Comparison of ENCODE assay signal across 1 cellular context in the genomic region with DNA sequence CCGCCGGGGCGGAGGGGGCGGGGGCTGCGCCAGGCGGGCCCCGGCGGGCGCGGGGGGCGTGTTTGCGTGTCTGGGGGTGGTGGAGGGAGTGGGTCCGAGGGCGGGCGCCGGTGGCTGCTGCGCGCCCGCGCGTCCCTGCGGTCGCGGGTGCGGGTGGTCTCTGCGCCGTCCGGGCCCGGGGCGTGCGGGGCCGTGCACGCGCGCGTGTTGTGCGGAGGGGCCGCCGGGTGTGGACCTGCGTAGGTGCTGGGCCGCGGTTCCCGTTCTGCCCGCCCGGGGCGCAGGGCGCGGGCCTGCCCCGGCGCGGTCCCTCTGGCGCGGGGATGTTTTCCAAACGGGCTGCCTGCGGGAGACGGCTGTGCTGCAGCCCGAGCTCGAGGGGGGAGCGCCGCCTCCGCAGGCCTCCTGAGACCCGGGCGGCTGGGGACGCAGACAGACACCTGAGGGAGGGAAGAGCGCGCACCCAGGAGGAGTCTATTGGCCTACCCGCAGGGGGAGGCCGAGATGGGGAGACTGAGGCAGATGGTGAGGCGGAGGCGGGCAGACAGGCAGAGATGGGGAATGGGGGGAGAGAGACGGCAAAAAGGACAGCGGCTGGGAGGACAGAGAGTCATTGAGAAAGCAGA.
TF ChIP-seq lines count a peak whose summit lies in the region.

No MANE protein-coding gene starts in this region.

TF ChIP-seq in HepG2, 621 proteins besides CTCF, POLR2A, EP300 and RAD21 (continued from another document):
- TF ChIP-seq, protein P1, sequence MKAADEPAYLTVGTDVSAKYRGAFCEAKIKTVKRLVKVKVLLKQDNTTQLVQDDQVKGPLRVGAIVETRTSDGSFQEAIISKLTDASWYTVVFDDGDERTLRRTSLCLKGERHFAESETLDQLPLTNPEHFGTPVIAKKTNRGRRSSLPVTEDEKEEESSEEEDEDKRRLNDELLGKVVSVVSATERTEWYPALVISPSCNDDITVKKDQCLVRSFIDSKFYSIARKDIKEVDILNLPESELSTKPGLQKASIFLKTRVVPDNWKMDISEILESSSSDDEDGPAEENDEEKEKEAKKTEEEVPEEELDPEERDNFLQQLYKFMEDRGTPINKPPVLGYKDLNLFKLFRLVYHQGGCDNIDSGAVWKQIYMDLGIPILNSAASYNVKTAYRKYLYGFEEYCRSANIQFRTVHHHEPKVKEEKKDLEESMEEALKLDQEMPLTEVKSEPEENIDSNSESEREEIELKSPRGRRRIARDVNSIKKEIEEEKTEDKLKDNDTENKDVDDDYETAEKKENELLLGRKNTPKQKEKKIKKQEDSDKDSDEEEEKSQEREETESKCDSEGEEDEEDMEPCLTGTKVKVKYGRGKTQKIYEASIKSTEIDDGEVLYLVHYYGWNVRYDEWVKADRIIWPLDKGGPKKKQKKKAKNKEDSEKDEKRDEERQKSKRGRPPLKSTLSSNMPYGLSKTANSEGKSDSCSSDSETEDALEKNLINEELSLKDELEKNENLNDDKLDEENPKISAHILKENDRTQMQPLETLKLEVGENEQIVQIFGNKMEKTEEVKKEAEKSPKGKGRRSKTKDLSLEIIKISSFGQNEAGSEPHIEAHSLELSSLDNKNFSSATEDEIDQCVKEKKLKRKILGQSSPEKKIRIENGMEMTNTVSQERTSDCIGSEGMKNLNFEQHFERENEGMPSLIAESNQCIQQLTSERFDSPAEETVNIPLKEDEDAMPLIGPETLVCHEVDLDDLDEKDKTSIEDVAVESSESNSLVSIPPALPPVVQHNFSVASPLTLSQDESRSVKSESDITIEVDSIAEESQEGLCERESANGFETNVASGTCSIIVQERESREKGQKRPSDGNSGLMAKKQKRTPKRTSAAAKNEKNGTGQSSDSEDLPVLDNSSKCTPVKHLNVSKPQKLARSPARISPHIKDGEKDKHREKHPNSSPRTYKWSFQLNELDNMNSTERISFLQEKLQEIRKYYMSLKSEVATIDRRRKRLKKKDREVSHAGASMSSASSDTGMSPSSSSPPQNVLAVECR (CRISPR knock-in tag; IDR thresholded peaks at IDR 0.05; ENCODE audit: borderline replicate concordance): 0 out of 2 replicates have a peak, but pooled peaks have one; percentile 18
- TF ChIP-seq ZSCAN31 (CRISPR knock-in tag; IDR thresholded peaks at IDR 0.05; ENCODE audit: low read depth) (0 out of 2 replicates have a peak, but pooled peaks have one; percentile 33), CBX2 (IDR thresholded peaks at IDR 0.05; ENCODE audit: low read depth, low read length) (no peak), CBX2 (CRISPR knock-in tag; IDR thresholded peaks at IDR 0.05; ENCODE audit: low read depth) (no peak), NKX3-1 (CRISPR knock-in tag; IDR thresholded peaks at IDR 0.05) (no peak), ISL2 (CRISPR knock-in tag; IDR thresholded peaks at IDR 0.05) (no peak), ZNF576 (CRISPR knock-in tag; IDR thresholded peaks at IDR 0.05) (no peak), ZNF180 (CRISPR knock-in tag; IDR thresholded peaks at IDR 0.05; ENCODE audit: borderline replicate concordance, low read depth) (no peak), ZNF816 (CRISPR knock-in tag; IDR thresholded peaks at IDR 0.05; ENCODE audit: borderline replicate concordance) (no peak), ZFP1 (CRISPR knock-in tag; IDR thresholded peaks at IDR 0.05) (no peak), MAX (IDR thresholded peaks at IDR 0.05) (peak; percentile 42; the same call in 1 of the 2 replicates), ADNP (CRISPR knock-in tag; IDR thresholded peaks at IDR 0.05) (no peak), MBD4 (IDR thresholded peaks at IDR 0.05; ENCODE audit: borderline replicate concordance, low read length) (no peak), SETDB1 (CRISPR knock-in tag; IDR thresholded peaks at IDR 0.05; ENCODE audit: borderline replicate concordance) (no peak), ZBTB39 (CRISPR knock-in tag; IDR thresholded peaks at IDR 0.05) (no peak), ZHX1 (CRISPR knock-in tag; IDR thresholded peaks at IDR 0.05; ENCODE audit: low read depth) (no peak), TCF7L2 (IDR thresholded peaks at IDR 0.05; ENCODE audit: low read depth, low read length) (no peak), MAZ (IDR thresholded peaks at IDR 0.05; ENCODE audit: borderline replicate concordance, low read depth, low read length) (no peak), MAZ (CRISPR knock-in tag; IDR thresholded peaks at IDR 0.05; ENCODE audit: low read depth) (peak; percentile 75; the same call in 1 of the 2 replicates), ZNF510 (CRISPR knock-in tag; IDR thresholded peaks at IDR 0.05; ENCODE audit: low read depth) (no peak), CHD2 (IDR thresholded peaks at IDR 0.05; ENCODE audit: low read depth, low read length) (no peak), ZNF674 (CRISPR knock-in tag; IDR thresholded peaks at IDR 0.05; ENCODE audit: low read depth) (0 out of 2 replicates have a peak, but pooled peaks have one; percentile 40), ZNF547 (CRISPR knock-in tag; IDR thresholded peaks at IDR 0.05) (no peak)
- TF ChIP-seq, protein P2, sequence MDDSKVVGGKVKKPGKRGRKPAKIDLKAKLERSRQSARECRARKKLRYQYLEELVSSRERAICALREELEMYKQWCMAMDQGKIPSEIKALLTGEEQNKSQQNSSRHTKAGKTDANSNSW (CRISPR knock-in tag; IDR thresholded peaks at IDR 0.05; ENCODE audit: borderline replicate concordance): no peak
- TF ChIP-seq, protein P3, sequence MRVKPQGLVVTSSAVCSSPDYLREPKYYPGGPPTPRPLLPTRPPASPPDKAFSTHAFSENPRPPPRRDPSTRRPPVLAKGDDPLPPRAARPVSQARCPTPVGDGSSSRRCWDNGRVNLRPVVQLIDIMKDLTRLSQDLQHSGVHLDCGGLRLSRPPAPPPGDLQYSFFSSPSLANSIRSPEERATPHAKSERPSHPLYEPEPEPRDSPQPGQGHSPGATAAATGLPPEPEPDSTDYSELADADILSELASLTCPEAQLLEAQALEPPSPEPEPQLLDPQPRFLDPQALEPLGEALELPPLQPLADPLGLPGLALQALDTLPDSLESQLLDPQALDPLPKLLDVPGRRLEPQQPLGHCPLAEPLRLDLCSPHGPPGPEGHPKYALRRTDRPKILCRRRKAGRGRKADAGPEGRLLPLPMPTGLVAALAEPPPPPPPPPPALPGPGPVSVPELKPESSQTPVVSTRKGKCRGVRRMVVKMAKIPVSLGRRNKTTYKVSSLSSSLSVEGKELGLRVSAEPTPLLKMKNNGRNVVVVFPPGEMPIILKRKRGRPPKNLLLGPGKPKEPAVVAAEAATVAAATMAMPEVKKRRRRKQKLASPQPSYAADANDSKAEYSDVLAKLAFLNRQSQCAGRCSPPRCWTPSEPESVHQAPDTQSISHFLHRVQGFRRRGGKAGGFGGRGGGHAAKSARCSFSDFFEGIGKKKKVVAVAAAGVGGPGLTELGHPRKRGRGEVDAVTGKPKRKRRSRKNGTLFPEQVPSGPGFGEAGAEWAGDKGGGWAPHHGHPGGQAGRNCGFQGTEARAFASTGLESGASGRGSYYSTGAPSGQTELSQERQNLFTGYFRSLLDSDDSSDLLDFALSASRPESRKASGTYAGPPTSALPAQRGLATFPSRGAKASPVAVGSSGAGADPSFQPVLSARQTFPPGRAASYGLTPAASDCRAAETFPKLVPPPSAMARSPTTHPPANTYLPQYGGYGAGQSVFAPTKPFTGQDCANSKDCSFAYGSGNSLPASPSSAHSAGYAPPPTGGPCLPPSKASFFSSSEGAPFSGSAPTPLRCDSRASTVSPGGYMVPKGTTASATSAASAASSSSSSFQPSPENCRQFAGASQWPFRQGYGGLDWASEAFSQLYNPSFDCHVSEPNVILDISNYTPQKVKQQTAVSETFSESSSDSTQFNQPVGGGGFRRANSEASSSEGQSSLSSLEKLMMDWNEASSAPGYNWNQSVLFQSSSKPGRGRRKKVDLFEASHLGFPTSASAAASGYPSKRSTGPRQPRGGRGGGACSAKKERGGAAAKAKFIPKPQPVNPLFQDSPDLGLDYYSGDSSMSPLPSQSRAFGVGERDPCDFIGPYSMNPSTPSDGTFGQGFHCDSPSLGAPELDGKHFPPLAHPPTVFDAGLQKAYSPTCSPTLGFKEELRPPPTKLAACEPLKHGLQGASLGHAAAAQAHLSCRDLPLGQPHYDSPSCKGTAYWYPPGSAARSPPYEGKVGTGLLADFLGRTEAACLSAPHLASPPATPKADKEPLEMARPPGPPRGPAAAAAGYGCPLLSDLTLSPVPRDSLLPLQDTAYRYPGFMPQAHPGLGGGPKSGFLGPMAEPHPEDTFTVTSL (CRISPR knock-in tag; IDR thresholded peaks at IDR 0.05; ENCODE audit: borderline replicate concordance): no peak
- TF ChIP-seq, protein P4, sequence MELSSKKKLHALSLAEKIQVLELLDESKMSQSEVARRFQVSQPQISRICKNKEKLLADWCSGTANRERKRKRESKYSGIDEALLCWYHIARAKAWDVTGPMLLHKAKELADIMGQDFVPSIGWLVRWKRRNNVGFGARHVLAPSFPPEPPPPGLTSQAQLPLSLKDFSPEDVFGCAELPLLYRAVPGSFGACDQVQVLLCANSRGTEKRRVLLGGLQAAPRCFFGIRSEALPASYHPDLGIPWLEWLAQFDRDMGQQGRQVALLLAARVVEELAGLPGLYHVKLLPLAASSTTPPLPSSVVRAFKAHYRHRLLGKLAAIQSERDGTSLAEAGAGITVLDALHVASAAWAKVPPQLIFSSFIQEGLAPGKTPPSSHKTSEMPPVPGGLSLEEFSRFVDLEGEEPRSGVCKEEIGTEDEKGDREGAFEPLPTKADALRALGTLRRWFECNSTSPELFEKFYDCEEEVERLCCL (CRISPR knock-in tag; IDR thresholded peaks at IDR 0.05; ENCODE audit: borderline replicate concordance): no peak
- TF ChIP-seq, protein P5, sequence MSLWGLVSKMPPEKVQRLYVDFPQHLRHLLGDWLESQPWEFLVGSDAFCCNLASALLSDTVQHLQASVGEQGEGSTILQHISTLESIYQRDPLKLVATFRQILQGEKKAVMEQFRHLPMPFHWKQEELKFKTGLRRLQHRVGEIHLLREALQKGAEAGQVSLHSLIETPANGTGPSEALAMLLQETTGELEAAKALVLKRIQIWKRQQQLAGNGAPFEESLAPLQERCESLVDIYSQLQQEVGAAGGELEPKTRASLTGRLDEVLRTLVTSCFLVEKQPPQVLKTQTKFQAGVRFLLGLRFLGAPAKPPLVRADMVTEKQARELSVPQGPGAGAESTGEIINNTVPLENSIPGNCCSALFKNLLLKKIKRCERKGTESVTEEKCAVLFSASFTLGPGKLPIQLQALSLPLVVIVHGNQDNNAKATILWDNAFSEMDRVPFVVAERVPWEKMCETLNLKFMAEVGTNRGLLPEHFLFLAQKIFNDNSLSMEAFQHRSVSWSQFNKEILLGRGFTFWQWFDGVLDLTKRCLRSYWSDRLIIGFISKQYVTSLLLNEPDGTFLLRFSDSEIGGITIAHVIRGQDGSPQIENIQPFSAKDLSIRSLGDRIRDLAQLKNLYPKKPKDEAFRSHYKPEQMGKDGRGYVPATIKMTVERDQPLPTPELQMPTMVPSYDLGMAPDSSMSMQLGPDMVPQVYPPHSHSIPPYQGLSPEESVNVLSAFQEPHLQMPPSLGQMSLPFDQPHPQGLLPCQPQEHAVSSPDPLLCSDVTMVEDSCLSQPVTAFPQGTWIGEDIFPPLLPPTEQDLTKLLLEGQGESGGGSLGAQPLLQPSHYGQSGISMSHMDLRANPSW (CRISPR knock-in tag; IDR thresholded peaks at IDR 0.05; ENCODE audit: borderline replicate concordance): no peak
TF ChIP-seq in HepG2: peak in this region for 21.
